ENCODE assay signal across 34 cellular contexts in genomic region chr3:36633060-36633459, GRCh38.
"Had no signal": no experiment of that assay in that cellular context is flagged by ENCODE, and none has a peak within 500 bp of the region (broad histone marks: within the 10 kb centered on the region; RNA-seq: fewer than 3 reads in every experiment).

No MANE protein-coding gene starts in this region.

- DNase-seq: Karpas-422, Kasumi-1, MG63, MM.1S, MV-4-11, NCI-H1048, NCI-H1092, NCI-H1092 treated with DMSO at 0.1 percent for 48 hours, NCI-H1105, NCI-H1105 treated with DMSO at 0.1 percent for 48 hours, NCI-H1417, NCI-H1417 treated with DMSO at 0.1 percent for 48 hours, NCI-H1436, NCI-H1436 treated with DMSO at 0.1 percent for 48 hours, NCI-H146, NCI-H1694, NCI-H1694 treated with DMSO at 0.1 percent for 48 hours, NCI-H187, NCI-H187 treated with DMSO at 0.1 percent for 48 hours, NCI-H1930, NCI-H2029, NCI-H2029 treated with DMSO at 0.1 percent for 48 hours, NCI-H2081, NCI-H2081 treated with DMSO at 0.1 percent for 48 hours, NCI-H2107, NCI-H2171, NCI-H2171 treated with DMSO at 0.1 percent for 48 hours, NCI-H2227 treated with DMSO at 0.1 percent for 48 hours, NCI-H226, NCI-H345, NCI-H446, NCI-H446 treated with DMSO at 0.1 percent for 48 hours, NCI-H510A, NCI-H524 had no signal

- H3K36me3 ChIP-seq: MG63 had no signal

- H3K9me3 ChIP-seq: MG63 had no signal

- H3K27me3 ChIP-seq: MG63 had no signal

- H3K4me3 ChIP-seq: MG63 had no signal
